29 cellular contexts compared by ENCODE assay signal in genomic region chr3:120928991-120929390, GRCh38. TPM values are rescaled to one million over a fixed set of nuclear protein-coding genes. Genes with fewer than 3 reads are reported as not detected.
DNase-seq lines count a peak whose midpoint lies in the region; ATAC-seq and TF ChIP-seq lines count a peak whose summit lies in the region.
"Had no signal": no experiment of that assay in that cellular context is flagged by ENCODE, and none has a peak within 500 bp of the region (broad histone marks: within the 10 kb centered on the region; RNA-seq: fewer than 3 reads in every experiment).

No MANE protein-coding gene starts in this region.

- BruUV-seq in A673 (replicated peaks; lab: Mats Ljungman, UMichigan), result no TSS peak
- BruUV-seq in mammary epithelial cell (replicated peaks; lab: Mats Ljungman, UMichigan), result no TSS peak

- dilution Hi-C loops in mammary epithelial cell (cut with HindIII; ENCODE audit: low sequenced_read_pairs), result no loop called here

- H3K9me3 ChIP-seq in A673 (ENCODE audit: low read depth, low read length, poor library complexity, severe bottlenecking) (peaks cover 3% of the 10 kb centered on the region), mammary epithelial cell (replicated peaks; ENCODE audit: insufficient read depth, low read length) (no peaks in the 10 kb centered on the region)
- H3K9me3 ChIP-seq: colonic mucosa, pancreas had no signal

- DNase-seq in A673 (ENCODE audit: low spot score) (peak; percentile 7), HS-5 (ENCODE audit: low read depth) (peak; percentile 18), RPMI7951 (ENCODE audit: low read depth) (peak; percentile 63), mammary epithelial cell (peak; percentile 6), NCI-H1048 (lab: John Stamatoyannopoulos, UW) (no peak)
- DNase-seq: activated B cell treated with CpG ODN at 0.5 μM for 24 hours; activated CD4-positive, alpha-beta T cell treated with anti-CD3 and anti-CD28 coated beads, Interleukin-2, amount 50 U/mL, for 1 hour; activated CD8-positive, alpha-beta memory T cell treated with anti-CD3 and anti-CD28 coated beads, Interleukin-2, amount 10 ng/mL, durations not matched to agents 7 days and 5 days; activated naive CD4-positive, alpha-beta T cell treated with Interleukin-2 at 50 U/mL for 16 hours; colonic mucosa; effector memory CD4-positive, alpha-beta T cell; GDM1; IMR-90; kidney; mucosa of descending colon; NCI-H1436 treated with DMSO at 0.1 percent for 48 hours; NCI-H446; pancreas; retina; small intestine; stimulated activated CD4-positive, alpha-beta T cell treated with anti-CD3 and anti-CD28 coated beads, Interleukin-1b, Interleukin-23, amount 100 ng/mL, for 48 hours; T-helper 9 cell; tibial artery had no signal

- intact Hi-C loops in A673 (cut with micrococcal nuclease; ENCODE audit: unreplicated experiment) (no loop called here), mammary epithelial cell (cut with micrococcal nuclease) (no loop called here)

- POLR2A ChIA-PET in A673 (lab: Charles Lee; ENCODE audit: low non-redundant PET), result no interaction called here

- no peaks in the 10 kb centered on the region for H3K79me2 ChIP-seq in mammary epithelial cell (ENCODE audit: insufficient read depth, low read length)

- H3K36me3 ChIP-seq in A673 (ENCODE audit: insufficient read depth, low read length, poor library complexity, severe bottlenecking), result no peaks in the 10 kb centered on the region
- no peaks in the 10 kb centered on the region for H3K36me3 ChIP-seq in mammary epithelial cell (ENCODE audit: insufficient read depth, low read length)
- H3K36me3 ChIP-seq: colonic mucosa, pancreas, tibial artery had no signal

- WGBS in mammary epithelial cell (ENCODE audit: low coverage, missing lambda C conversion rate), result 57% methylated on average over 1 of the region's 1 CpG

- CTCF ChIA-PET in A673 (lab: Charles Lee), result no interaction called here
- CTCF ChIA-PET in mammary epithelial cell (lab: Charles Lee; ENCODE audit: low non-redundant PET), result no interaction called here

- in situ Hi-C loops in mammary epithelial cell (cut with MboI; ENCODE audit: low sequenced_read_pairs in 2 of 2), result no loop called here

- H3K9ac ChIP-seq in mammary epithelial cell (ENCODE audit: insufficient read depth, low read length), result no peak overlapping the region

- no peaks in the 10 kb centered on the region for H3K27me3 ChIP-seq in A673 (replicated peaks; ENCODE audit: insufficient read depth, low read depth, low read length, poor library complexity)
- no peaks in the 10 kb centered on the region for H3K27me3 ChIP-seq in mammary epithelial cell (ENCODE audit: insufficient read depth, low read length)
- H3K27me3 ChIP-seq: colonic mucosa, pancreas, tibial artery had no signal

- TF ChIP-seq CTCF in A673 (conservative IDR thresholded peaks at IDR 0.05; ENCODE audit: low read depth, low read length) (no peak), mammary epithelial cell (conservative IDR thresholded peaks at IDR 0.05 in 1 of 2, IDR thresholded peaks at IDR 0.05 in 1 of 2; ENCODE audit: extremely low read depth in 1 of 2, insufficient read depth in 1 of 2, low read depth in 1 of 2, low read length in 2 of 2) (no peak)

- H3K4me1 ChIP-seq in A673 (ENCODE audit: insufficient read depth, low read length, poor library complexity, severe bottlenecking) (no peaks in the 10 kb centered on the region), mammary epithelial cell (ENCODE audit: insufficient read depth, low read length) (no peaks in the 10 kb centered on the region)
- H3K4me1 ChIP-seq: A549, colonic mucosa, pancreas, tibial artery had no signal

- H3K27ac ChIP-seq in A673 (ENCODE audit: low read depth, low read length, poor library complexity, severe bottlenecking), result no peak overlapping the region
- no peak overlapping the region for H3K27ac ChIP-seq in mammary epithelial cell (ENCODE audit: insufficient read depth, low read depth, low read length)
- H3K27ac ChIP-seq: A549, colonic mucosa, pancreas, tibial artery had no signal

- ATAC-seq in HG03378 (IDR thresholded peaks at IDR 0.05; ENCODE audit: unreplicated experiment), result no peak
- no peak for ATAC-seq in HG02884 (IDR thresholded peaks at IDR 0.05; ENCODE audit: unreplicated experiment)
- no peak for ATAC-seq in GM19324 (IDR thresholded peaks at IDR 0.05; ENCODE audit: low FRiP score, unreplicated experiment)
- ATAC-seq: A549; activated CD8-positive, alpha-beta memory T cell treated with anti-CD3 and anti-CD28 coated beads, Interleukin-2, amount 10 ng/mL, durations not matched to agents 7 days and 5 days; mucosa of descending colon; pancreas; Right ventricle myocardium inferior had no signal

- no peak overlapping the region for H3K4me2 ChIP-seq in mammary epithelial cell (ENCODE audit: insufficient read depth, low read depth, low read length)
- H3K4me2 ChIP-seq: A549 had no signal

- H2AFZ ChIP-seq in mammary epithelial cell (ENCODE audit: low read depth, low read length), result no peak overlapping the region

- H4K20me1 ChIP-seq in mammary epithelial cell (ENCODE audit: insufficient read depth, low read length), result no peaks in the 10 kb centered on the region

- H3K4me3 ChIP-seq in A673 (ENCODE audit: low read depth, low read length, poor library complexity, severe bottlenecking) (no peak overlapping the region), mammary epithelial cell (replicated peaks in 1 of 3; ENCODE audit: insufficient read depth in 1 of 3, low read depth in 2 of 3, low read length in 3 of 3) (no peak overlapping the region)
- H3K4me3 ChIP-seq: A549, colonic mucosa, mucosa of descending colon, pancreas, tibial artery had no signal

RNA-seq across cellular contexts. Expression of gene STXBP5L, which starts 21.0 kb away (rescaled TPM):
- total RNA-seq in A673 (2021) (not detected in 2 replicates), mammary epithelial cell (not detected)
- total RNA-seq in RPMI7951 (2014; rRNA removed; shearing (Covaris generic)), result not detected in 2 replicates
- not detected for polyA plus RNA-seq in mammary epithelial cell
- not detected for polyA minus RNA-seq in mammary epithelial cell
- total RNA-seq: activated B cell treated with CpG ODN at 0.5 μM for 24 hours; activated CD8-positive, alpha-beta memory T cell treated with anti-CD3 and anti-CD28 coated beads, Interleukin-2, amount 10 ng/mL, durations not matched to agents 7 days and 5 days; epithelial cell of proximal tubule; IMR-90; kidney; Right ventricle myocardium inferior had no signal
- polyA plus RNA-seq: IMR-90 had no signal
